ENCODE assay signal across 9 cellular contexts in the genomic region with DNA sequence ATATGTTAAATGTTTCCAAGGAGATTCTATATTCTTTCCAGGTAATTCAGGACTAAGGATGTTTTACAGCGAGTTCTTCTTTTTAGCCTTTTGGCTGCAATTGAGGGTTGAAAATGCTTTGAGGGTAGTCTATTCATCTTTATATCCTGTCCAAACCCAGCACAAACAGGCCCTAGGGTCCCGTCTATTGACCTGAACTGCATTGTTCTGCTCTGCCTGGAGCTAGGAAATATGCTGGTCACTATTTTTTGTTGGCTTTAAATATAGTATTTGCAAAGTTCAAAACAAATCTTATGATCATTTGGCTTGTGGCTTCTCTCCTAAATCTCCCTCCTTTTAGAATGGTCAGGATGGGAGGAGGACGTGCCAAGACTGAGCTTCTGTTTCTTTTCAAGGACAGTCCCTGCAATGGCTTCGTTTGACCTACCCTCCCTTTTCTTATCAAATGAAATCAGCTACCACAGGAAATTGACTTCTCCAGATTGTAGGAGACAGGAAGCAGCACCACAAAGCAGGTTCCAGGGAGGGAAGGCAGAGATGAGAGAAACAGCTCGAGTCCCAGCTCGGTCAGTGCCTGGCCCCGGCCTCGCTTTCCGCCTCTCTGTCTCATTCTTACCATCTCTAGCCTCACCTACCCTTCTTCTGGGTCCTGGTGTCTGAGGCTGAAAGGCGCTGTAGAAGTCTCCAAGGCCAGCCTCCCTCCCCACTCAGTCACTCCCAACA. TPM values are rescaled to one million over a fixed set of nuclear protein-coding genes. Genes with fewer than 3 reads are reported as not detected.
DNase-seq lines count a peak whose midpoint lies in the region; ATAC-seq, FAIRE-seq and TF ChIP-seq lines count a peak whose summit lies in the region.
"Had no signal": no experiment of that assay in that cellular context is flagged by ENCODE, and none has a peak within 500 bp of the region (broad histone marks: within the 10 kb centered on the region; RNA-seq: fewer than 3 reads in every experiment).

No MANE protein-coding gene starts in this region.

- in situ Hi-C loops in brain microvascular endothelial cell (cut with HindIII; ENCODE audit: low pct_ligation_motif_present, low sequenced_read_pairs), result no loop called here

- peak; percentile 3 for FAIRE-seq in G401.6 (lab: Jason Lieb, UNC)

- intact Hi-C loops in PC-3 (cut with micrococcal nuclease), result no loop called here

- H3K9me3 ChIP-seq in PC-3 (ENCODE audit: low read length), result no peaks in the 10 kb centered on the region
- H3K9me3 ChIP-seq: ovary had no signal

- no TSS peak for BruUV-seq in PC-3 (replicated peaks; lab: Mats Ljungman, UMichigan)

- no peak overlapping the region for H3K9ac ChIP-seq in PC-3 (ENCODE audit: low read length)

- no peaks in the 10 kb centered on the region for H3K36me3 ChIP-seq in PC-3 (ENCODE audit: low read depth, low read length)
- H3K36me3 ChIP-seq in brain microvascular endothelial cell (replicated peaks), result no peaks in the 10 kb centered on the region
- H3K36me3 ChIP-seq: ovary had no signal

- H4K20me1 ChIP-seq in PC-3 (ENCODE audit: low read length), result no peaks in the 10 kb centered on the region

- ATAC-seq in PC-3, result no peak
- ATAC-seq in effector memory CD8-positive, alpha-beta T cell (replicated peaks), result no peak
- ATAC-seq in GM21737 (IDR thresholded peaks at IDR 0.05; ENCODE audit: unreplicated experiment), result no peak

- no peaks in the 10 kb centered on the region for H3K79me2 ChIP-seq in PC-3 (ENCODE audit: low read length)

- H3K27ac ChIP-seq in PC-3 (ENCODE audit: low read length) (no peak overlapping the region), brain microvascular endothelial cell (no peak overlapping the region)
- H3K27ac ChIP-seq: ovary had no signal

- peaks cover 4% of the 10 kb centered on the region for H3K36me3 Mint-ChIP-seq in effector memory CD8-positive, alpha-beta T cell (ENCODE audit: insufficient read depth)
- H3K36me3 Mint-ChIP-seq in neural crest cell (ENCODE audit: low read depth), result no peaks in the 10 kb centered on the region

- H3K4me3 ChIP-seq in PC-3 (ENCODE audit: low read length) (no peak overlapping the region), brain microvascular endothelial cell (ENCODE audit: low read depth, low read length) (no peak overlapping the region)
- H3K4me3 ChIP-seq: ovary had no signal

- CTCF ChIA-PET in PC-3 (lab: Charles Lee), result interaction anchor here (0.6 kb wide), 1 partner anchor 33 kb away, joined by 3 read pairs; no protein-coding TSS in a partner anchor

- no peaks in the 10 kb centered on the region for H3K9me2 ChIP-seq in PC-3 (replicated peaks; ENCODE audit: low read length)

- peak overlapping the region in 1 of 2 donors; percentile 84 for H3K27ac Mint-ChIP-seq in effector memory CD8-positive, alpha-beta T cell
- peak overlapping the region; percentile 14 for H3K27ac Mint-ChIP-seq in neural crest cell (ENCODE audit: unreplicated experiment)

- H3K9me3 Mint-ChIP-seq in effector memory CD8-positive, alpha-beta T cell, result no peaks in the 10 kb centered on the region
- no peaks in the 10 kb centered on the region for H3K9me3 Mint-ChIP-seq in neural crest cell

- H3K27me3 ChIP-seq in PC-3 (ENCODE audit: low read length), result no peaks in the 10 kb centered on the region
- no peaks in the 10 kb centered on the region for H3K27me3 ChIP-seq in brain microvascular endothelial cell (replicated peaks)
- H3K27me3 ChIP-seq: ovary had no signal

- no peak for DNase-seq in PC-3
- DNase-seq in effector memory CD8-positive, alpha-beta T cell, result no peak
- DNase-seq in neural crest cell (ENCODE audit: low read depth, low spot score), result no peak
- no peak for DNase-seq in brain microvascular endothelial cell
- DNase-seq in HuH-7 (ENCODE audit: low spot score), result no peak
- DNase-seq in SW480 (ENCODE audit: low spot score), result no peak
- DNase-seq: ovary had no signal

- H3K4me1 Mint-ChIP-seq in effector memory CD8-positive, alpha-beta T cell (ENCODE audit: low read depth in 2 of 2), result peaks cover 22 to 29% of the 10 kb centered on the region in 2 donors
- peaks cover 20% of the 10 kb centered on the region for H3K4me1 Mint-ChIP-seq in neural crest cell

- H3K27me3 Mint-ChIP-seq in effector memory CD8-positive, alpha-beta T cell, result no peaks in the 10 kb centered on the region
- H3K27me3 Mint-ChIP-seq in neural crest cell (ENCODE audit: low read depth), result no peaks in the 10 kb centered on the region

- 0 out of 2 replicates have a peak overlapping the region, but pooled peaks have one; percentile 4 for H2AFZ ChIP-seq in PC-3 (ENCODE audit: low read length)

- POLR2A ChIA-PET in PC-3 (lab: Charles Lee; ENCODE audit: unreplicated experiment), result no interaction called here

- H3K4me3 Mint-ChIP-seq in effector memory CD8-positive, alpha-beta T cell, result peak overlapping the region; percentile 54 to 57
- no peak overlapping the region for H3K4me3 Mint-ChIP-seq in neural crest cell

- no peak overlapping the region for H3K4me2 ChIP-seq in PC-3 (ENCODE audit: low read length)

- H3F3A ChIP-seq in PC-3 (ENCODE audit: low read length, unreplicated experiment), result no peaks in the 10 kb centered on the region

- TF ChIP-seq CTCF in PC-3 (conservative IDR thresholded peaks at IDR 0.05; ENCODE audit: low read depth, low read length) (no peak), neural crest cell (conservative IDR thresholded peaks at IDR 0.05) (no peak), brain microvascular endothelial cell (IDR thresholded peaks at IDR 0.05; ENCODE audit: low read depth, low read length, missing control alignments) (no peak)

- peaks cover 15% of the 10 kb centered on the region; the same call in 1 of the 2 replicates for H3K4me1 ChIP-seq in PC-3 (ENCODE audit: insufficient read depth, low read length)

RNA-seq across cellular contexts. Expression of a gene that starts 27.6 kb away (rescaled TPM):
- total RNA-seq in PC-3 (2014; rRNA removed) (0.07 and 0.29 TPM in 2 replicates), neural crest cell (0.52 and 1.5 TPM in 2 replicates)

RNA-seq across cellular contexts. Expression of a gene that starts 43.5 kb away (rescaled TPM):
- total RNA-seq in PC-3 (2014; rRNA removed) (20.8 and 22.3 TPM in 2 replicates), neural crest cell (16.9 and 17.9 TPM in 2 replicates)

RNA-seq across cellular contexts. Expression of a gene that starts 43.6 kb away (rescaled TPM):
- total RNA-seq in PC-3 (2014; rRNA removed) (11.7 and 17.4 TPM in 2 replicates), neural crest cell (13.4 and 16.1 TPM in 2 replicates)
